ENCODE assay signal across 17 cellular contexts in the genomic region with DNA sequence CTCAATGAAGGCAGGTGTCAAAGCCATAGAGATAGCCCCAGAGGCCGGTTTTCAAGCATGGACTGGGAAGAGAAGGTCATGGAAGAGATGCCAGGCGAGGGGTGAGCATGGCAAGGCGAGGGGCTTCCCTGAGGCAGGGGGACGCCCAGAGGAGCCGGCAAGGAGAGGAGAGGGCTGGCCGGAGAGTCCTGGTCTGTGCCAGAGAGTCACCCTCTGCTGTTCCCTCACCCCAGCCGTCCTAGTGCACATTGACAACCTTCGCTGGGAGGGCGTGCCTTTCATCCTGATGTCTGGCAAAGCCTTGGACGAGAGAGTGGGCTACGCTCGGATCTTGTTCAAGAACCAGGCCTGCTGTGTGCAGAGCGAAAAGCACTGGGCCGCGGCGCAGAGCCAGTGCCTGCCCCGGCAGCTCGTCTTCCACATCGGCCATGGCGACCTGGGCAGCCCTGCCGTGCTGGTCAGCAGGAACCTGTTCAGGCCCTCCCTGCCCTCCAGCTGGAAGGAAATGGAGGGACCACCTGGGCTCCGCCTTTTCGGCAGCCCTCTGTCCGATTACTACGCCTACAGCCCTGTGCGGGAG. TPM values are rescaled to one million over a fixed set of nuclear protein-coding genes. Genes with fewer than 3 reads are reported as not detected.
DNase-seq lines count a peak whose midpoint lies in the region; ATAC-seq and TF ChIP-seq lines count a peak whose summit lies in the region.
"Had no signal": no experiment of that assay in that cellular context is flagged by ENCODE, and none has a peak within 500 bp of the region (broad histone marks: within the 10 kb centered on the region; RNA-seq: fewer than 3 reads in every experiment).

No MANE protein-coding gene starts in this region.

- H3K36me3 ChIP-seq in psoas muscle (ENCODE audit: insufficient read depth in 1 of 2, low read depth in 1 of 2), result peaks cover 3 to 64% of the 10 kb centered on the region in 2 donors

- TF ChIP-seq CTCF in natural killer cell (IDR thresholded peaks at IDR 0.05), result no peak
- TF ChIP-seq CTCF in psoas muscle (IDR thresholded peaks at IDR 0.05), result no peak

- H3K36me3 Mint-ChIP-seq in natural killer cell treated with Interleukin-12 subunit alpha and Interleukin-12 subunit beta and Interleukin-15 and Interleukin-18, amount 100 ng/mL, for 72 hours, result peaks cover 23% of the 10 kb centered on the region
- H3K36me3 Mint-ChIP-seq in natural killer cell, result no peaks in the 10 kb centered on the region
- H3K36me3 Mint-ChIP-seq in stimulated activated naive B cell treated with anti-CD40 and anti-IgM and Interleukin-4, amounts not matched to agents 10 μg/mL and 1 μg/mL and 100 μg/mL, for 72 hours, result peaks cover 22 to 60% of the 10 kb centered on the region in 2 donors

- no peak overlapping the region for H3K4me3 Mint-ChIP-seq in natural killer cell treated with Interleukin-12 subunit alpha and Interleukin-12 subunit beta and Interleukin-15 and Interleukin-18, amount 100 ng/mL, for 72 hours
- no peak overlapping the region for H3K4me3 Mint-ChIP-seq in natural killer cell
- no peak overlapping the region for H3K4me3 Mint-ChIP-seq in stimulated activated naive B cell treated with anti-CD40 and anti-IgM and Interleukin-4, amounts not matched to agents 10 μg/mL and 1 μg/mL and 100 μg/mL, for 72 hours
- H3K4me3 Mint-ChIP-seq: CD14-positive monocyte; CD4-positive, alpha-beta memory T cell; H9 had no signal

- H3K4me1 ChIP-seq in psoas muscle, result peaks cover 28% of the 10 kb centered on the region

- peak; percentile 46 for DNase-seq in natural killer cell treated with Interleukin-12 subunit alpha and Interleukin-12 subunit beta and Interleukin-15 and Interleukin-18, amount 100 ng/mL, for 72 hours (ENCODE audit: low spot score)
- DNase-seq in natural killer cell (no peak), left lobe of liver (ENCODE audit: low spot score) (no peak), psoas muscle (peak in 1 of 2 donors; percentile 56), SKM-1 treated with dmso at 0.1 percent for 144 hours (lab: John Stamatoyannopoulos, UW; ENCODE audit: unreplicated experiment) (no peak), DMS53 (lab: John Stamatoyannopoulos, UW) (no peak)
- DNase-seq in stimulated activated naive B cell treated with anti-CD40 and anti-IgM and Interleukin-4, amounts not matched to agents 10 μg/mL and 1 μg/mL and 100 μg/mL, for 72 hours, result no peak
- DNase-seq in NK-92 treated with Interleukin-12 subunit alpha and Interleukin-12 subunit beta, amount 100 ng/mL, for 24 hours (lab: John Stamatoyannopoulos, UW), result no peak
- DNase-seq: 8988T; CD4-positive, alpha-beta memory T cell; DMS153; DMS79 treated with DMSO at 0.1 percent for 48 hours; GF-D8; GOT3; H9 had no signal

- WGBS in psoas muscle, 3 donors, result 87 to 95% (median 93%) methylated on average over 26 of the region's 26 CpGs

- peaks cover 7% of the 10 kb centered on the region for H3K9me3 Mint-ChIP-seq in natural killer cell treated with Interleukin-12 subunit alpha and Interleukin-12 subunit beta and Interleukin-15 and Interleukin-18, amount 100 ng/mL, for 72 hours
- no peaks in the 10 kb centered on the region for H3K9me3 Mint-ChIP-seq in natural killer cell
- peaks cover 3 to 4% of the 10 kb centered on the region in 2 donors for H3K9me3 Mint-ChIP-seq in stimulated activated naive B cell treated with anti-CD40 and anti-IgM and Interleukin-4, amounts not matched to agents 10 μg/mL and 1 μg/mL and 100 μg/mL, for 72 hours

- H3K4me1 Mint-ChIP-seq in natural killer cell treated with Interleukin-12 subunit alpha and Interleukin-12 subunit beta and Interleukin-15 and Interleukin-18, amount 100 ng/mL, for 72 hours (ENCODE audit: low read depth in 2 of 2), result peaks cover 28 to 31% of the 10 kb centered on the region in 2 donors
- peaks cover 14 to 38% of the 10 kb centered on the region in 2 donors for H3K4me1 Mint-ChIP-seq in natural killer cell
- H3K4me1 Mint-ChIP-seq in stimulated activated naive B cell treated with anti-CD40 and anti-IgM and Interleukin-4, amounts not matched to agents 10 μg/mL and 1 μg/mL and 100 μg/mL, for 72 hours, result peaks cover 21 to 25% of the 10 kb centered on the region in 2 donors

- no peak overlapping the region for H3K4me3 ChIP-seq in psoas muscle
- H3K4me3 ChIP-seq: BLaER1 had no signal

- intact Hi-C loops in natural killer cell (cut with micrococcal nuclease) (no loop called here), psoas muscle (cut with DNase I) (no loop called here)

- H3K27me3 Mint-ChIP-seq in natural killer cell treated with Interleukin-12 subunit alpha and Interleukin-12 subunit beta and Interleukin-15 and Interleukin-18, amount 100 ng/mL, for 72 hours, result no peaks in the 10 kb centered on the region
- no peaks in the 10 kb centered on the region for H3K27me3 Mint-ChIP-seq in natural killer cell (ENCODE audit: low read depth in 2 of 2)
- H3K27me3 Mint-ChIP-seq in stimulated activated naive B cell treated with anti-CD40 and anti-IgM and Interleukin-4, amounts not matched to agents 10 μg/mL and 1 μg/mL and 100 μg/mL, for 72 hours, result no peaks in the 10 kb centered on the region
- H3K27me3 Mint-ChIP-seq: CD4-positive, alpha-beta memory T cell had no signal

- no peak for ATAC-seq in natural killer cell treated with Interleukin-12 subunit alpha and Interleukin-12 subunit beta and Interleukin-15 and Interleukin-18, amount 100 ng/mL, for 72 hours
- ATAC-seq in natural killer cell (no peak), left lobe of liver (peak; percentile 22), psoas muscle (no peak)
- no peak for ATAC-seq in stimulated activated naive B cell treated with anti-CD40 and anti-IgM and Interleukin-4, amounts not matched to agents 10 μg/mL and 1 μg/mL and 100 μg/mL, for 72 hours (replicated peaks)

- no peaks in the 10 kb centered on the region for H3K27me3 ChIP-seq in psoas muscle (ENCODE audit: insufficient read depth in 3 of 3, low read length in 2 of 3)
- H3K27me3 ChIP-seq: BLaER1 had no signal

- H3K27ac ChIP-seq in psoas muscle, result peak overlapping the region; percentile 66
- H3K27ac ChIP-seq: BLaER1 had no signal

- H3K27ac Mint-ChIP-seq in natural killer cell treated with Interleukin-12 subunit alpha and Interleukin-12 subunit beta and Interleukin-15 and Interleukin-18, amount 100 ng/mL, for 72 hours, result no peak overlapping the region
- H3K27ac Mint-ChIP-seq in natural killer cell, result no peak overlapping the region
- H3K27ac Mint-ChIP-seq in stimulated activated naive B cell treated with anti-CD40 and anti-IgM and Interleukin-4, amounts not matched to agents 10 μg/mL and 1 μg/mL and 100 μg/mL, for 72 hours, result peak overlapping the region; percentile 42
- H3K27ac Mint-ChIP-seq: CD4-positive, alpha-beta memory T cell; H9 had no signal

- H3K9me3 ChIP-seq in psoas muscle, result no peaks in the 10 kb centered on the region

RNA-seq across cellular contexts. Expression of gene H6PD, which starts 28.8 kb away (rescaled TPM):
- 10 to 100 TPM; 14.1 to 15.1 TPM for total RNA-seq in natural killer cell treated with Interleukin-12 subunit alpha and Interleukin-12 subunit beta and Interleukin-15 and Interleukin-18, amount 100 ng/mL, for 72 hours
- total RNA-seq in natural killer cell (10 to 100 TPM; 24.3 to 37.1 (median 31.2) TPM), left lobe of liver (116 TPM), psoas muscle (10 to 100 TPM; 21.0 to 56.8 (median 37.0) TPM)
- 10 to 100 TPM in 2 of 3 donors, 1 to 10 TPM in 1; 5.8 to 23.4 (median 14.9) TPM for polyA plus RNA-seq in psoas muscle

RNA-seq across cellular contexts. Expression of gene SPSB1, which starts 29.3 kb away (rescaled TPM):
- total RNA-seq in natural killer cell treated with Interleukin-12 subunit alpha and Interleukin-12 subunit beta and Interleukin-15 and Interleukin-18, amount 100 ng/mL, for 72 hours, result 1 to 10 TPM in 1 of 2 donors, under 1 TPM in 1; 0.78 to 1.4 TPM
- total RNA-seq in natural killer cell (1 to 10 TPM in 2 of 3 donors, under 1 TPM in 1; 0.82 to 3.0 (median 1.5) TPM), left lobe of liver (6.2 TPM), psoas muscle (10 to 100 TPM; 12.0 to 60.7 (median 42.1) TPM)
- 10 to 100 TPM; 22.9 to 46.2 (median 28.6) TPM for polyA plus RNA-seq in psoas muscle
